9 cellular contexts compared by ENCODE assay signal in the genomic region with DNA sequence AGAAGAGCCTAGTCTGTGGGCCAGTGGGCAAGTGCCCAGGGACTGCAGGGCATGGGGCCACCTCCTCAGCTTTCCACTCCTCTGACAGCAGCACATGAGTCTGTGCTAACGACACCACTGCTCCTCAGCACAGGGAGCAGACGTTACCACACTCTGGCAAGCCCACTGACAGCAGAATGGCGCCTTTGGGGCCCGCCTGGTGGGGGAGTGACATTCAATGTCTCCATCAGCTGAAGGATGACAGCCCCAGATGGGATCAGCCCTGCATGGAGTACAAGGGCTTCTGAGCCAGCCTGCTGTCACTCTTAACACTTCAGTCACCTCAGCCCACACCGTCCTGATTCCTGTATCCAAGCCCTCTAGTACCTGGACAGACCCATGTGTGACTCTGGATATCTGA.
"Had no signal": no experiment of that assay in that cellular context is flagged by ENCODE, and none has a peak within 500 bp of the region (broad histone marks: within the 10 kb centered on the region; RNA-seq: fewer than 3 reads in every experiment).

No MANE protein-coding gene starts in this region.

- DNase-seq: activated CD4-positive, alpha-beta T cell treated with anti-CD3 and anti-CD28 coated beads, Interleukin-2, amount 10 ng/mL, durations not matched to agents 7 days and 5 days; activated CD8-positive, alpha-beta memory T cell treated with anti-CD3 and anti-CD28 coated beads, Interleukin-2, amount 50 U/mL, for 48 hours; activated naive CD8-positive, alpha-beta T cell treated with anti-CD3 and anti-CD28 coated beads, Interleukin-2, amount 10 ng/mL, durations not matched to agents 7 days and 5 days; aorta; dorsolateral prefrontal cortex; erythroblast; heart right ventricle; ovary; uterus had no signal
